ENCODE assay signal across 12 cellular contexts in the genomic region with DNA sequence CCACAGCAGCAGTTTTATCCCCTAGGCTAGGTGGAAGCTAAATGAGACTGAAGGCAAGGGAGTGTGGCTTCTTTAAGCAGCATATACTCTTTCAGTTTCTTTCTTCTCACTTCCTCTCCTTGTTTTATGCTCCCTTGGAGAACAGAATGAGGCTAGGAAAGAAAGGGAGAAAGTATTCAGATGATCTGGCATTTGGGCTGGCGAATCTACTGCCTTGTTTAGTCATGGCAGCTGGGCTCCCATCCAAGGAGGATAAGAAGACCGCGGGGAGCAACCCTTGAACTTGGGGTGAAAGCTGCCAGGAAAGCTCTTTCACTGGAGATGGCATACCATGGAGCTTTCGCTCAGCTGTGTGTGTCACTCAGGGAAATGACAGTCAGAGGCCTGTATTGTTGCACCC.
DNase-seq lines count a peak whose midpoint lies in the region; ATAC-seq and TF ChIP-seq lines count a peak whose summit lies in the region.
"Had no signal": no experiment of that assay in that cellular context is flagged by ENCODE, and none has a peak within 500 bp of the region (broad histone marks: within the 10 kb centered on the region; RNA-seq: fewer than 3 reads in every experiment).

No MANE protein-coding gene starts in this region.

- H3K4me3 ChIP-seq in fibroblast of the aortic adventitia (ENCODE audit: low read depth, low read length), result no peak overlapping the region

- H3K36me3 Mint-ChIP-seq in chondrocyte (ENCODE audit: low read depth), result no peaks in the 10 kb centered on the region
- H3K36me3 Mint-ChIP-seq in activated T-helper 1 cell treated with anti-CD3 and anti-CD28 coated beads, Interleukin-12 subunit alpha, Interleukin-12 subunit beta, Interleukin-2, Interleukin-4 antibody, amounts not matched to agents 30 ng/mL and 10 ng/mL and 1 ng/mL, durations not matched to agents 14 hours and 24 hours and 36 hours (ENCODE audit: low read depth), result no peaks in the 10 kb centered on the region

- H3K9me3 Mint-ChIP-seq in chondrocyte (ENCODE audit: low read depth), result peaks cover 5% of the 10 kb centered on the region
- H3K9me3 Mint-ChIP-seq in activated T-helper 1 cell treated with anti-CD3 and anti-CD28 coated beads, Interleukin-12 subunit alpha, Interleukin-12 subunit beta, Interleukin-2, Interleukin-4 antibody, amounts not matched to agents 30 ng/mL and 10 ng/mL and 1 ng/mL, durations not matched to agents 14 hours and 24 hours and 36 hours, result no peaks in the 10 kb centered on the region

- DNase-seq in Ammon's horn (ENCODE audit: low spot score), result peak; percentile 16
- DNase-seq in M059J (ENCODE audit: low read depth), result peak; percentile 95
- peak; percentile 75 for DNase-seq in fibroblast of the aortic adventitia (ENCODE audit: low read depth)
- no peak for DNase-seq in chondrocyte (ENCODE audit: low spot score)
- DNase-seq in NCI-H748 treated with DMSO at 0.1 percent for 48 hours (lab: John Stamatoyannopoulos, UW), result no peak
- DNase-seq in activated T-helper 1 cell treated with anti-CD3 and anti-CD28 coated beads, Interleukin-12 subunit alpha, Interleukin-12 subunit beta, Interleukin-2, Interleukin-4 antibody, amounts not matched to agents 30 ng/mL and 10 ng/mL and 1 ng/mL, durations not matched to agents 14 hours and 24 hours and 36 hours (ENCODE audit: low spot score), result no peak
- no peak for DNase-seq in SHP77 treated with DMSO at 0.1 percent for 48 hours (lab: John Stamatoyannopoulos, UW)
- DNase-seq: activated CD4-positive, alpha-beta T cell treated with anti-CD3 and anti-CD28 coated beads for 4 hours; DMS 273 treated with DMSO at 0.1 percent for 48 hours; foreskin melanocyte; stimulated activated CD4-positive, alpha-beta T cell treated with anti-CD3 and anti-CD28 coated beads, Interleukin-2, amount 100 ng/mL, for 48 hours had no signal

- peaks cover 23% of the 10 kb centered on the region for H3K27me3 Mint-ChIP-seq in chondrocyte (ENCODE audit: low read depth)
- H3K27me3 Mint-ChIP-seq in activated T-helper 1 cell treated with anti-CD3 and anti-CD28 coated beads, Interleukin-12 subunit alpha, Interleukin-12 subunit beta, Interleukin-2, Interleukin-4 antibody, amounts not matched to agents 30 ng/mL and 10 ng/mL and 1 ng/mL, durations not matched to agents 14 hours and 24 hours and 36 hours (ENCODE audit: insufficient read depth), result peaks cover 7% of the 10 kb centered on the region

- intact Hi-C loops in activated T-helper 1 cell treated with anti-CD3 and anti-CD28 coated beads, Interleukin-12 subunit alpha, Interleukin-12 subunit beta, Interleukin-2, Interleukin-4 antibody, amounts not matched to agents 30 ng/mL and 10 ng/mL and 1 ng/mL, durations not matched to agents 14 hours and 24 hours and 36 hours (cut with micrococcal nuclease), result no loop called here

- peak; percentile 62 for ATAC-seq in GM21515 (IDR thresholded peaks at IDR 0.05; ENCODE audit: unreplicated experiment)

- H3K4me1 Mint-ChIP-seq in chondrocyte (ENCODE audit: low read depth), result peaks cover 15% of the 10 kb centered on the region
- H3K4me1 Mint-ChIP-seq in activated T-helper 1 cell treated with anti-CD3 and anti-CD28 coated beads, Interleukin-12 subunit alpha, Interleukin-12 subunit beta, Interleukin-2, Interleukin-4 antibody, amounts not matched to agents 30 ng/mL and 10 ng/mL and 1 ng/mL, durations not matched to agents 14 hours and 24 hours and 36 hours (ENCODE audit: low read depth), result no peaks in the 10 kb centered on the region

- H3K27ac Mint-ChIP-seq in chondrocyte (ENCODE audit: unreplicated experiment), result no peak overlapping the region
- no peak overlapping the region for H3K27ac Mint-ChIP-seq in activated T-helper 1 cell treated with anti-CD3 and anti-CD28 coated beads, Interleukin-12 subunit alpha, Interleukin-12 subunit beta, Interleukin-2, Interleukin-4 antibody, amounts not matched to agents 30 ng/mL and 10 ng/mL and 1 ng/mL, durations not matched to agents 14 hours and 24 hours and 36 hours

- no peak overlapping the region for H3K4me3 Mint-ChIP-seq in chondrocyte (ENCODE audit: unreplicated experiment)
- H3K4me3 Mint-ChIP-seq in activated T-helper 1 cell treated with anti-CD3 and anti-CD28 coated beads, Interleukin-12 subunit alpha, Interleukin-12 subunit beta, Interleukin-2, Interleukin-4 antibody, amounts not matched to agents 30 ng/mL and 10 ng/mL and 1 ng/mL, durations not matched to agents 14 hours and 24 hours and 36 hours, result no peak overlapping the region

- TF ChIP-seq CTCF in fibroblast of the aortic adventitia (IDR thresholded peaks at IDR 0.05; ENCODE audit: insufficient read depth, low read length) (no peak), chondrocyte (IDR thresholded peaks at IDR 0.05) (no peak)

Comparison
In these comparisons a context has a peak if more than half of its experiments do, and no peak if none do; other contexts are left out.
1. DNase-seq: peak in Ammon's horn (single experiment), M059J (single experiment) and fibroblast of the aortic adventitia (single experiment); none in chondrocyte (single experiment), NCI-H748 treated with DMSO at 0.1 percent for 48 hours (single experiment), activated T-helper 1 cell treated with anti-CD3 and anti-CD28 coated beads, Interleukin-12 subunit alpha, Interleukin-12 subunit beta, Interleukin-2, Interleukin-4 antibody, amounts not matched to agents 30 ng/mL and 10 ng/mL and 1 ng/mL, durations not matched to agents 14 hours and 24 hours and 36 hours (single experiment) and SHP77 treated with DMSO at 0.1 percent for 48 hours (single experiment).